ENCODE assay signal across 28 cellular contexts in the genomic region with DNA sequence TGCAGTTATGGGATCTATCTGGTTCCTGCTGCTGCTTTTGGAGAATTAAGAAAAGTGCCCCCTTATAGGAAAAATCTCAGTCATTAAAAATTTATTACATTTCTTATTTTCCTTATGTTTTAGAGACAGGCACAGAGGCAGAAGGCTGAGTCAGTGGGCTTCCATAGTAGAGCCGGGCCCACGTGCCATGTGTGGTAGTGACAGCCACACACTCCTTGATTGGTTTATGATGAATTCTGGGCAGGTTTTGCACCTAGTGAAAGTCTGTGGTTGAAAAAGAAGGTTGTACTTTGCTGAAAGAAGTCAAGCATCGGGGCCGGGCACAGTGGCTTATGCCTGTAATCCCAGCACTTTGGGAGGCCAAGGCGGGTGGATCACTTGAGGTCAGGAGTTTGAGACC.
"Had no signal": no experiment of that assay in that cellular context is flagged by ENCODE, and none has a peak within 500 bp of the region (broad histone marks: within the 10 kb centered on the region; RNA-seq: fewer than 3 reads in every experiment).

No MANE protein-coding gene starts in this region.

- H3K9ac ChIP-seq: neural progenitor cell, parathyroid adenoma had no signal

- H3K4me3 ChIP-seq: neural progenitor cell, ovary, psoas muscle, right lobe of liver, sigmoid colon, stomach, tibial artery, transverse colon, upper lobe of right lung, uterus had no signal

- ATAC-seq: naive thymus-derived CD8-positive, alpha-beta T cell; psoas muscle; right cardiac atrium; right lobe of liver; stimulated activated memory B cell treated with anti-CD40 and anti-IgM and Interleukin-4, amounts not matched to agents 10 μg/mL and 1 μg/mL and 100 μg/mL, for 72 hours; upper lobe of right lung had no signal

- H3K4me3 Mint-ChIP-seq: naive B cell; naive thymus-derived CD8-positive, alpha-beta T cell; nephron progenitor cell; neural progenitor cell; stimulated activated memory B cell treated with anti-CD40 and anti-IgM and Interleukin-4, amounts not matched to agents 10 μg/mL and 1 μg/mL and 100 μg/mL, for 72 hours; stimulated activated naive CD8-positive, alpha-beta T cell treated with anti-CD3 and anti-CD28 coated beads, Interleukin-15, Interleukin-2, amounts not matched to agents 100 ng/mL and 50 ng/mL, for 24 hours; type B pancreatic cell had no signal

- H3K79me2 ChIP-seq: parathyroid adenoma had no signal

- H3K4me2 ChIP-seq: neural progenitor cell had no signal

- H3K27ac ChIP-seq: neural progenitor cell, ovary, parathyroid adenoma, psoas muscle, right lobe of liver, sigmoid colon, stomach, tibial artery, transverse colon, upper lobe of right lung, uterus had no signal

- H3K27me3 Mint-ChIP-seq: naive B cell; progenitor cell of endocrine pancreas; stimulated activated naive CD8-positive, alpha-beta T cell treated with anti-CD3 and anti-CD28 coated beads, Interleukin-15, Interleukin-2, amounts not matched to agents 100 ng/mL and 50 ng/mL, for 24 hours; type B pancreatic cell had no signal

- H3K27ac Mint-ChIP-seq: naive thymus-derived CD8-positive, alpha-beta T cell; nephron progenitor cell; neural progenitor cell; progenitor cell of endocrine pancreas; stimulated activated naive CD8-positive, alpha-beta T cell treated with anti-CD3 and anti-CD28 coated beads, Interleukin-15, Interleukin-2, amounts not matched to agents 100 ng/mL and 50 ng/mL, for 24 hours; type B pancreatic cell had no signal

- H3K9me3 Mint-ChIP-seq: naive thymus-derived CD8-positive, alpha-beta T cell; neural progenitor cell; stimulated activated naive CD8-positive, alpha-beta T cell treated with anti-CD3 and anti-CD28 coated beads, Interleukin-15, Interleukin-2, amounts not matched to agents 100 ng/mL and 50 ng/mL, for 24 hours; type B pancreatic cell had no signal

- H3K4me1 ChIP-seq: parathyroid adenoma, psoas muscle, right lobe of liver, sigmoid colon, stomach, transverse colon, upper lobe of right lung, uterus had no signal

- H3K27me3 ChIP-seq: neural progenitor cell, ovary, right lobe of liver, sigmoid colon, stomach, tibial artery, transverse colon, upper lobe of right lung, uterus had no signal

- H3K4me1 Mint-ChIP-seq: naive thymus-derived CD8-positive, alpha-beta T cell had no signal

- DNase-seq: naive B cell; naive thymus-derived CD8-positive, alpha-beta T cell; nephron progenitor cell; occipital lobe; ovary; posterior cingulate gyrus; psoas muscle; right cardiac atrium; right lobe of liver; sigmoid colon; small intestine; stimulated activated CD4-positive, alpha-beta T cell treated with anti-CD3 and anti-CD28 coated beads, Interleukin-12 subunit alpha, Interleukin-12 subunit beta, amount 100 ng/mL, for 4 hours; stimulated activated CD4-positive, alpha-beta T cell treated with anti-CD3 and anti-CD28 coated beads, Interleukin-1b, Interleukin-23, amount 100 ng/mL, for 48 hours; stimulated activated CD4-positive, alpha-beta T cell treated with anti-CD3 and anti-CD28 coated beads, Interleukin-4, amount 100 ng/mL, for 1 hour; stimulated activated CD4-positive, alpha-beta T cell treated with anti-CD3 and anti-CD28 coated beads, Interleukin-4, amount 100 ng/mL, for 4 hours; stimulated activated CD8-positive, alpha-beta memory T cell treated with anti-CD3 and anti-CD28 coated beads, Interleukin-4, amount 100 ng/mL, for 48 hours; stimulated activated naive CD4-positive, alpha-beta T cell treated with Interleukin-2 at 50 U/mL for 16 hours; stomach; tibial artery; transverse colon; upper lobe of right lung; uterus had no signal

- H3K36me3 Mint-ChIP-seq: naive B cell; naive thymus-derived CD8-positive, alpha-beta T cell; stimulated activated memory B cell treated with anti-CD40 and anti-IgM and Interleukin-4, amounts not matched to agents 10 μg/mL and 1 μg/mL and 100 μg/mL, for 72 hours had no signal

- H3K9me3 ChIP-seq: ovary, psoas muscle, right lobe of liver, sigmoid colon, stomach, tibial artery, transverse colon, upper lobe of right lung, uterus had no signal

- H2AFZ ChIP-seq: neural progenitor cell, parathyroid adenoma had no signal

- H3K36me3 ChIP-seq: neural progenitor cell, ovary, right lobe of liver, sigmoid colon, transverse colon, upper lobe of right lung, uterus had no signal
